24 cellular contexts compared by ENCODE assay signal in the genomic region with DNA sequence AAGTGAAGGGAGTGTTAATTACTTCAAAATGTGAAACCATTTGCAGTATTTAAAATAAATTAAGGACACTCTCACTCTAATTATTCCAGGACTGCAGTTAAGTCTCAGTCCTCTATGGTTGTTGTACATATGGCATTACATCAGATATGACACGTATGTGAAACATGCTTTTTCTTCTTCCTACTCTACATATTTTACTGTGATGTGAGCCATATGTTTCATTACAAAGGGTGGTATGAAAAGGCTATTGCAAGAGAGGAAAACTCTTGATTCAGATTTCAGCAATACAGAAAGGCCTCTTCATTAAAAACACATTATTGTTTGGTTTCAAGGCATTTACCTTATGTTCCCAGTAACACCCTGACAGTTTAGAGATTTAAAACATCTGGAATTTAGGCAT.
"Had no signal": no experiment of that assay in that cellular context is flagged by ENCODE, and none has a peak within 500 bp of the region (broad histone marks: within the 10 kb centered on the region; RNA-seq: fewer than 3 reads in every experiment).

No MANE protein-coding gene starts in this region.

- H3K27me3 ChIP-seq: esophagus muscularis mucosa, right lobe of liver, stomach had no signal

- H3K4me3 Mint-ChIP-seq: activated naive CD4-positive, alpha-beta T cell treated with anti-CD3 and anti-CD28 coated beads, Interleukin-2, amount 10 ng/mL, durations not matched to agents 7 days and 5 days; activated naive CD8-positive, alpha-beta T cell treated with anti-CD3 and anti-CD28 coated beads, Interleukin-2, amount 50 U/mL, for 24 hours; natural killer cell treated with Interleukin-12 subunit alpha and Interleukin-12 subunit beta and Interleukin-15 and Interleukin-18, amount 100 ng/mL, for 72 hours; type B pancreatic cell had no signal

- H3K36me3 ChIP-seq: esophagus muscularis mucosa, lower lobe of right lung, right lobe of liver, stomach had no signal

- H3K4me1 Mint-ChIP-seq: activated naive CD4-positive, alpha-beta T cell treated with anti-CD3 and anti-CD28 coated beads, Interleukin-2, amount 10 ng/mL, durations not matched to agents 7 days and 5 days had no signal

- H3K4me1 ChIP-seq: esophagus muscularis mucosa, lower lobe of right lung, parathyroid adenoma, right lobe of liver, stomach had no signal

- H3K9me3 ChIP-seq: lower lobe of right lung, right lobe of liver had no signal

- DNase-seq: activated CD4-positive, alpha-beta T cell treated with anti-CD3 and anti-CD28 coated beads, Interleukin-2, amount 50 U/mL, for 1 hour; activated CD4-positive, CD25-positive, alpha-beta regulatory T cell treated with anti-CD3 and anti-CD28 coated beads, Interleukin-2, amount 50 U/mL, for 72 hours; activated CD8-positive, alpha-beta memory T cell treated with anti-CD3 and anti-CD28 coated beads for 24 hours; activated CD8-positive, alpha-beta memory T cell treated with anti-CD3 and anti-CD28 coated beads, Interleukin-2, amount 50 U/mL, for 48 hours; activated effector memory CD4-positive, alpha-beta T cell treated with Interleukin-2 at 50 U/mL for 16 hours; activated naive CD4-positive, alpha-beta T cell treated with anti-CD3 and anti-CD28 coated beads, Interleukin-2, amount 10 ng/mL, durations not matched to agents 7 days and 5 days; activated naive CD8-positive, alpha-beta T cell treated with anti-CD3 and anti-CD28 coated beads, Interleukin-2, amount 50 U/mL, for 24 hours; activated T-cell treated with anti-CD3 and anti-CD28 coated beads, Interleukin-2, amount 50 U/mL, for 48 hours; anterior cingulate cortex; cortex of kidney; left colon; lower lobe of right lung; right lobe of liver; small intestine; stimulated activated CD4-positive, alpha-beta T cell treated with anti-CD3 and anti-CD28 coated beads, Interleukin-4, amount 100 ng/mL, for 1 hour; stomach; T-helper 1 cell; T1000 had no signal

- H3K27me3 Mint-ChIP-seq: activated naive CD4-positive, alpha-beta T cell treated with anti-CD3 and anti-CD28 coated beads, Interleukin-2, amount 10 ng/mL, durations not matched to agents 7 days and 5 days; activated naive CD8-positive, alpha-beta T cell treated with anti-CD3 and anti-CD28 coated beads, Interleukin-2, amount 50 U/mL, for 24 hours; natural killer cell treated with Interleukin-12 subunit alpha and Interleukin-12 subunit beta and Interleukin-15 and Interleukin-18, amount 100 ng/mL, for 72 hours; type B pancreatic cell had no signal

- H3K9me3 Mint-ChIP-seq: activated naive CD4-positive, alpha-beta T cell treated with anti-CD3 and anti-CD28 coated beads, Interleukin-2, amount 10 ng/mL, durations not matched to agents 7 days and 5 days; activated naive CD8-positive, alpha-beta T cell treated with anti-CD3 and anti-CD28 coated beads, Interleukin-2, amount 50 U/mL, for 24 hours; type B pancreatic cell had no signal

- H3K9ac ChIP-seq: parathyroid adenoma had no signal

- H3K27ac Mint-ChIP-seq: activated naive CD4-positive, alpha-beta T cell treated with anti-CD3 and anti-CD28 coated beads, Interleukin-2, amount 10 ng/mL, durations not matched to agents 7 days and 5 days; activated naive CD8-positive, alpha-beta T cell treated with anti-CD3 and anti-CD28 coated beads, Interleukin-2, amount 50 U/mL, for 24 hours; natural killer cell treated with Interleukin-12 subunit alpha and Interleukin-12 subunit beta and Interleukin-15 and Interleukin-18, amount 100 ng/mL, for 72 hours; type B pancreatic cell had no signal

- H3K4me3 ChIP-seq: esophagus muscularis mucosa, lower lobe of right lung, right lobe of liver, SK-N-MC, stomach had no signal

- H3K79me2 ChIP-seq: parathyroid adenoma had no signal

- H2AFZ ChIP-seq: parathyroid adenoma had no signal

- H3K36me3 Mint-ChIP-seq: activated naive CD4-positive, alpha-beta T cell treated with anti-CD3 and anti-CD28 coated beads, Interleukin-2, amount 10 ng/mL, durations not matched to agents 7 days and 5 days; natural killer cell treated with Interleukin-12 subunit alpha and Interleukin-12 subunit beta and Interleukin-15 and Interleukin-18, amount 100 ng/mL, for 72 hours; type B pancreatic cell had no signal

- ATAC-seq: activated naive CD8-positive, alpha-beta T cell treated with anti-CD3 and anti-CD28 coated beads, Interleukin-2, amount 50 U/mL, for 24 hours; left colon; lower lobe of right lung; natural killer cell treated with Interleukin-12 subunit alpha and Interleukin-12 subunit beta and Interleukin-15 and Interleukin-18, amount 100 ng/mL, for 72 hours; right lobe of liver had no signal

- H3K27ac ChIP-seq: esophagus muscularis mucosa, lower lobe of right lung, parathyroid adenoma, right lobe of liver, SK-N-MC, stomach, VCaP had no signal
